In the genomic region with DNA sequence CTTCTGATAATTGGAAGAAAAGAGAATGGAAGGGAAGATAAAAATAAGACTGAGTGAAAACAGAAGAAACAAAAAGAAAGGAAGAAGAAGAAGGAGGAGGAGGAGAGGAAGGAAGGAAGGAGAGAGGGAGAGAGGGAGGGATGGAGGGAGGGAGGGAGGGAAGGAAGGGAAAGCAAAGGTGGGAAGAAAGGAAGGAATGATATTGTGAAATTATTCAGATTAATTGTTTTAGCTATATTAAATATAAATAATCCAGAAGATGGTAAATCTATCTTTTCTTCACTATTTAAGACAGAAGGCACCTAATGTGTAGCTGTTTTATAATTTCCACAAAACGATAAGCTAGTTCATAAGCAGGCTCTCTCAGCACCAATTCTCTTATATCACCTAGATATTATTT, we compare ENCODE assay signal across 8 cellular contexts.
"Had no signal": no experiment of that assay in that cellular context is flagged by ENCODE, and none has a peak within 500 bp of the region (broad histone marks: within the 10 kb centered on the region; RNA-seq: fewer than 3 reads in every experiment).

No MANE protein-coding gene starts in this region.

- FAIRE-seq: G401.6, GM12878, GM12891, GM12892, GM18507, GM19239 had no signal

- DNase-seq: GDM1, GF-D8 had no signal

- ATAC-seq: GM12878 had no signal

- H3K4me3 ChIP-seq: GM12878 had no signal
